Comparison of ENCODE assay signal across 8 cellular contexts in genomic region chr3:72288955-72289707, GRCh38.
DNase-seq lines count a peak whose midpoint lies in the region; ATAC-seq lines count a peak whose summit lies in the region.

No MANE protein-coding gene starts in this region.

- H3K27me3 ChIP-seq in skeletal muscle tissue (ENCODE audit: control insufficient read depth in 3 of 3, insufficient read depth in 3 of 3, low read length in 3 of 3) = peaks cover 11 to 34% (median 22%) of the 10 kb centered on the region in 3 donors

- peak overlapping the region in 1 of 3 donors; percentile 16 for H3K9ac ChIP-seq in skeletal muscle tissue (ENCODE audit: low read depth in 1 of 3, low read length in 3 of 3)

- no peak for ATAC-seq in HG03521 (IDR thresholded peaks at IDR 0.05; ENCODE audit: unreplicated experiment)

- H3K27ac ChIP-seq in angular gyrus (ENCODE audit: low read depth, low read length) = peak overlapping the region; percentile 70
- H3K27ac ChIP-seq in skeletal muscle tissue (ENCODE audit: low read depth, low read length) = no peak overlapping the region

- peak; percentile 12 for DNase-seq in activated CD4-positive, alpha-beta T cell treated with anti-CD3 and anti-CD28 coated beads for 48 hours
- DNase-seq in activated CD4-positive, alpha-beta T cell treated with anti-CD3 and anti-CD28 coated beads for 1 hour = no peak
- DNase-seq in Kasumi-1 (lab: John Stamatoyannopoulos, UW) (peak; percentile 73 to 92), hypothalamus (lab: John Stamatoyannopoulos, UW) (peak in 47 of 51 donors; percentile 5 to 96 (median 63)), T1000 (lab: John Stamatoyannopoulos, UW) (no peak)

- H3K4me3 ChIP-seq in skeletal muscle tissue (ENCODE audit: low read length in 3 of 3) = peak overlapping the region; percentile 30 to 49 (median 41)

- H3K36me3 ChIP-seq in skeletal muscle tissue (ENCODE audit: control insufficient read depth in 3 of 3, insufficient read depth in 3 of 3, low read length in 3 of 3) = no peaks in the 10 kb centered on the region

- no peaks in the 10 kb centered on the region for H3K9me3 ChIP-seq in skeletal muscle tissue (ENCODE audit: control insufficient read depth in 3 of 3, low read length in 3 of 3)

- peaks cover 7 to 9% (median 8%) of the 10 kb centered on the region in 3 donors for H3K4me1 ChIP-seq in skeletal muscle tissue (ENCODE audit: control insufficient read depth in 3 of 3, insufficient read depth in 3 of 3, low read length in 3 of 3)

Comparison
In these comparisons a context has a peak if more than half of its experiments do, and no peak if none do; other contexts are left out.
1. DNase-seq: peak in activated CD4-positive, alpha-beta T cell treated with anti-CD3 and anti-CD28 coated beads for 48 hours (single experiment), Kasumi-1 (2 of 2) and hypothalamus (47 of 51); none in activated CD4-positive, alpha-beta T cell treated with anti-CD3 and anti-CD28 coated beads for 1 hour (single experiment) and T1000 (single experiment).